Comparison of ENCODE assay signal across 15 cellular contexts in the genomic region with DNA sequence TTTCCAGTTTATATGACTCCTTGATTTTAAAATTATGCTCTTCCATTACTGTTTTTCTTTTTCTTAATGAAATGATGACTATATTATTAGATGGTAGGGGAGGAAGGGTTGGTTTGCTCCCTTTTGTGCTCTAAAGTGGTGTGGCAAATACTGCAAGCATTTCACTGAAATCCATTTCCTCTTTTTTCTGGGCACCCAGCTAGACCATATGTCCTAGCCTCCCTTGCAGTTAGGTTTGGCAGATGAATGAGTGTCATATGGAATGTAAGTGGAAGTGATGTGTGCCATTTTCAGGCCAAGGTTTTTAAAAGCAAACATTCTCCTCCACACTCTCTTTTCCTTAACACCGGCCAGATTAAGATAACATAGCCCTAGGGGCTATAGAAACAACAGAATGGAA.
A peak's percentile ranks its signal among the peaks of the same experiment; 100 is the strongest.
DNase-seq lines count a peak whose midpoint lies in the region; ATAC-seq, FAIRE-seq and TF ChIP-seq lines count a peak whose summit lies in the region.
"Had no signal": no experiment of that assay in that cellular context is flagged by ENCODE, and none has a peak within 500 bp of the region (broad histone marks: within the 10 kb centered on the region; RNA-seq: fewer than 3 reads in every experiment).

No MANE protein-coding gene starts in this region.

- no peaks in the 10 kb centered on the region for H3K36me3 Mint-ChIP-seq in activated naive CD8-positive, alpha-beta T cell treated with anti-CD3 and anti-CD28 coated beads for 36 hours
- H3K36me3 Mint-ChIP-seq: CD4-positive, alpha-beta memory T cell had no signal

- H3K27me3 Mint-ChIP-seq in activated naive CD8-positive, alpha-beta T cell treated with anti-CD3 and anti-CD28 coated beads for 36 hours: no peaks in the 10 kb centered on the region

- in situ Hi-C loops in GM13976 (cut with MboI; ENCODE audit: low sequenced_read_pairs, unreplicated experiment): no loop called here

- TF ChIP-seq POLR2A in GM12891 (IDR thresholded peaks at IDR 0.05; ENCODE audit: low read depth, low read length): no peak

- ATAC-seq in HG02885 (IDR thresholded peaks at IDR 0.05; ENCODE audit: poor library complexity, unreplicated experiment): no peak
- ATAC-seq: A549, HCT116 had no signal

- DNase-seq in GM12891 (ENCODE audit: insufficient read length, low spot score) (no peak), Kasumi-1 (lab: John Stamatoyannopoulos, UW) (peak; percentile 37 to 40), OCI-M1 (lab: John Stamatoyannopoulos, UW) (peak; percentile 0), cerebellum (ENCODE audit: low spot score) (peak; percentile 68), GM13976 (ENCODE audit: low spot score) (no peak)
- DNase-seq in activated naive CD8-positive, alpha-beta T cell treated with anti-CD3 and anti-CD28 coated beads for 36 hours: no peak
- DNase-seq: BE2C; CD4-positive, alpha-beta memory T cell; DND-41; GF-D8; IMR-90; KBM-7 had no signal

- no peak overlapping the region for H3K27ac Mint-ChIP-seq in activated naive CD8-positive, alpha-beta T cell treated with anti-CD3 and anti-CD28 coated beads for 36 hours
- H3K27ac Mint-ChIP-seq: CD4-positive, alpha-beta memory T cell had no signal

- no peak for FAIRE-seq in GM12891 (lab: Jason Lieb, UNC)
- FAIRE-seq: A549 had no signal

- H3K4me1 Mint-ChIP-seq in activated naive CD8-positive, alpha-beta T cell treated with anti-CD3 and anti-CD28 coated beads for 36 hours: no peaks in the 10 kb centered on the region
- H3K4me1 Mint-ChIP-seq: CD4-positive, alpha-beta memory T cell had no signal

- H3K4me3 Mint-ChIP-seq in activated naive CD8-positive, alpha-beta T cell treated with anti-CD3 and anti-CD28 coated beads for 36 hours: no peak overlapping the region
- H3K4me3 Mint-ChIP-seq: CD4-positive, alpha-beta memory T cell had no signal

- TF ChIP-seq CTCF in GM13976 (IDR thresholded peaks at IDR 0.05; ENCODE audit: borderline replicate concordance, control extremely low read depth, extremely low read depth, insufficient read depth, missing control alignments): no peak

- peaks cover 2% of the 10 kb centered on the region for H3K9me3 Mint-ChIP-seq in activated naive CD8-positive, alpha-beta T cell treated with anti-CD3 and anti-CD28 coated beads for 36 hours
- H3K9me3 Mint-ChIP-seq: CD4-positive, alpha-beta memory T cell had no signal

TF ChIP-seq in GM12891, 5 proteins besides CTCF, POLR2A, EP300 and RAD21:
- TF ChIP-seq PAX5 (IDR thresholded peaks at IDR 0.05; ENCODE audit: insufficient read depth, low read length, severe bottlenecking) (no peak), SPI1 (IDR thresholded peaks at IDR 0.05; ENCODE audit: low read depth, low read length) (peak; percentile 36; the same call in 1 of the 2 replicates)
TF ChIP-seq in GM12891: peak in this region for 1.

Comparison
In these comparisons a context has a peak if more than half of its experiments do, and no peak if none do; other contexts are left out.
1. DNase-seq: peak in Kasumi-1 (2 of 2), OCI-M1 (single experiment) and cerebellum (single experiment); none in GM12891 (single experiment), activated naive CD8-positive, alpha-beta T cell treated with anti-CD3 and anti-CD28 coated beads for 36 hours (single experiment) and GM13976 (single experiment).